In genomic region chr2:97906309-97906708, GRCh38 we compare ENCODE assay signal across 20 cellular contexts.
DNase-seq lines count a peak whose midpoint lies in the region; ATAC-seq and TF ChIP-seq lines count a peak whose summit lies in the region.
"Had no signal": no experiment of that assay in that cellular context is flagged by ENCODE, and none has a peak within 500 bp of the region (broad histone marks: within the 10 kb centered on the region; RNA-seq: fewer than 3 reads in every experiment).

No MANE protein-coding gene starts in this region.

- intact Hi-C loops in dendritic cell treated with granulocyte-macrophage colony-stimulating factor and Interleukin-4, amounts not matched to agents 40 ng/mL and 50 ng/mL, for 4 days (cut with micrococcal nuclease): no loop called here
- intact Hi-C loops in left colon (cut with DNase I, micrococcal nuclease) (no loop called here), dorsolateral prefrontal cortex (cut with DNase I) (no loop called here)
- intact Hi-C loops in activated naive CD4-positive, alpha-beta T cell treated with anti-CD3 and anti-CD28 coated beads for 36 hours (cut with micrococcal nuclease): no loop called here

- peak; percentile 42 for ATAC-seq in left colon
- ATAC-seq: GM23338, Panc1 had no signal

- CTCF ChIA-PET in activated naive CD4-positive, alpha-beta T cell treated with anti-CD3 and anti-CD28 coated beads for 36 hours (lab: Charles Lee): no interaction called here

- no peak for TF ChIP-seq CTCF in dorsolateral prefrontal cortex (IDR thresholded peaks at IDR 0.05 in 54 of 56, conservative IDR thresholded peaks at IDR 0.05 in 2 of 56; ENCODE audit: low read depth in 1 of 56, partially characterized antibody in 56 of 56)

- H3K4me1 Mint-ChIP-seq in dendritic cell treated with granulocyte-macrophage colony-stimulating factor and Interleukin-4, amounts not matched to agents 40 ng/mL and 50 ng/mL, for 4 days (ENCODE audit: low read depth): peaks cover 53% of the 10 kb centered on the region
- peaks cover 4% of the 10 kb centered on the region for H3K4me1 Mint-ChIP-seq in activated naive CD4-positive, alpha-beta T cell treated with anti-CD3 and anti-CD28 coated beads for 36 hours (ENCODE audit: low read depth)
- H3K4me1 Mint-ChIP-seq: GM23338 had no signal

- no peak overlapping the region for H3K27ac ChIP-seq in dorsolateral prefrontal cortex
- H3K27ac ChIP-seq: KMS-11 had no signal

- H3K4me3 ChIP-seq in dorsolateral prefrontal cortex: no peak overlapping the region
- H3K4me3 ChIP-seq: GM23338 had no signal

- H3K36me3 Mint-ChIP-seq in dendritic cell treated with granulocyte-macrophage colony-stimulating factor and Interleukin-4, amounts not matched to agents 40 ng/mL and 50 ng/mL, for 4 days (ENCODE audit: low read depth): peaks cover 45% of the 10 kb centered on the region
- H3K36me3 Mint-ChIP-seq in activated naive CD4-positive, alpha-beta T cell treated with anti-CD3 and anti-CD28 coated beads for 36 hours (ENCODE audit: low read depth): peaks cover 35% of the 10 kb centered on the region

- no peaks in the 10 kb centered on the region for H3K9me3 Mint-ChIP-seq in dendritic cell treated with granulocyte-macrophage colony-stimulating factor and Interleukin-4, amounts not matched to agents 40 ng/mL and 50 ng/mL, for 4 days
- no peaks in the 10 kb centered on the region for H3K9me3 Mint-ChIP-seq in activated naive CD4-positive, alpha-beta T cell treated with anti-CD3 and anti-CD28 coated beads for 36 hours
- H3K9me3 Mint-ChIP-seq: GM23338 had no signal

- DNase-seq in DMS 273 (lab: John Stamatoyannopoulos, UW; ENCODE audit: unreplicated experiment) (peak; percentile 68), M059J (ENCODE audit: low read depth) (peak; percentile 67), left colon (no peak), dorsolateral prefrontal cortex (no peak), UCSD-AML1 (lab: John Stamatoyannopoulos, UW; ENCODE audit: unreplicated experiment) (no peak)
- no peak for DNase-seq in activated naive CD4-positive, alpha-beta T cell treated with anti-CD3 and anti-CD28 coated beads for 36 hours
- no peak for DNase-seq in activated CD4-positive, alpha-beta T cell treated with anti-CD3 and anti-CD28 coated beads for 1 hour
- DNase-seq: AML-193, Caco-2, DMS79, GDM1, MM.1S, NCI-H1105, NCI-H187, NCI-H774, Right ventricle myocardium superior had no signal

- H3K27me3 ChIP-seq in dorsolateral prefrontal cortex: no peaks in the 10 kb centered on the region

- peak overlapping the region; percentile 5 for H3K27ac Mint-ChIP-seq in dendritic cell treated with granulocyte-macrophage colony-stimulating factor and Interleukin-4, amounts not matched to agents 40 ng/mL and 50 ng/mL, for 4 days
- H3K27ac Mint-ChIP-seq in activated naive CD4-positive, alpha-beta T cell treated with anti-CD3 and anti-CD28 coated beads for 36 hours: no peak overlapping the region
- H3K27ac Mint-ChIP-seq: GM23338 had no signal

- H3K4me3 Mint-ChIP-seq in dendritic cell treated with granulocyte-macrophage colony-stimulating factor and Interleukin-4, amounts not matched to agents 40 ng/mL and 50 ng/mL, for 4 days: no peak overlapping the region
- H3K4me3 Mint-ChIP-seq in activated naive CD4-positive, alpha-beta T cell treated with anti-CD3 and anti-CD28 coated beads for 36 hours: no peak overlapping the region
- H3K4me3 Mint-ChIP-seq: GM23338 had no signal

- H3K27me3 Mint-ChIP-seq in dendritic cell treated with granulocyte-macrophage colony-stimulating factor and Interleukin-4, amounts not matched to agents 40 ng/mL and 50 ng/mL, for 4 days: no peaks in the 10 kb centered on the region
- H3K27me3 Mint-ChIP-seq in activated naive CD4-positive, alpha-beta T cell treated with anti-CD3 and anti-CD28 coated beads for 36 hours (ENCODE audit: low read depth): no peaks in the 10 kb centered on the region

Comparison
In these comparisons a context has a peak if more than half of its experiments do, and no peak if none do; other contexts are left out.
1. DNase-seq: peak in DMS 273 (single experiment) and M059J (single experiment); none in left colon (0 of 2), activated naive CD4-positive, alpha-beta T cell treated with anti-CD3 and anti-CD28 coated beads for 36 hours (single experiment), activated CD4-positive, alpha-beta T cell treated with anti-CD3 and anti-CD28 coated beads for 1 hour (single experiment), dorsolateral prefrontal cortex (0 of 10) and UCSD-AML1 (single experiment).